In the genomic region with DNA sequence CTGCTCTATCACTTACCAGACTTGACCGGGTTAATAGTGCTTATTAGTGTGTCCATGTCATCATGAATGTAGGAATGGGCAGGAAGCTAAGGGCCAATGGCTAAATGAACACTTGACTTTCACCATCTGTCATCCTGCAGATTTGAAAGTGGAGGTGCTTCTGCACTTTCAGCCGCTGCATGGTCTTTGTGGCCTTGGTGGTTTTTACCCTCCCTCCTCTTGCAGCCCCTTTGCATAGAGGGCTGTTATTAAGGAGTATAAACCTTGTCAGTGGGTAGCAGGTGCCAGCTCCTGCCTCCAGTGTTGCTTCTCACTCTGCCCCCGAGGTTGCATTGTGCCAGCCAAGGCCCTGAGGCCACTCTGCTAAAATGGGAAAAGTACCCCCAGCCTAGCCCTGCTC, we compare ENCODE assay signal across 11 cellular contexts.
A peak's percentile ranks its signal among the peaks of the same experiment; 100 is the strongest.
DNase-seq lines count a peak whose midpoint lies in the region; ATAC-seq and TF ChIP-seq lines count a peak whose summit lies in the region.
"Had no signal": no experiment of that assay in that cellular context is flagged by ENCODE, and none has a peak within 500 bp of the region (broad histone marks: within the 10 kb centered on the region; RNA-seq: fewer than 3 reads in every experiment).

No MANE protein-coding gene starts in this region.

- no peak for DNase-seq in DMS153 (lab: John Stamatoyannopoulos, UW)
- DNase-seq in AG20443 (ENCODE audit: low spot score): no peak
- no peak for DNase-seq in activated naive CD4-positive, alpha-beta T cell treated with Interleukin-2 at 50 U/mL for 16 hours
- DNase-seq in nucleus accumbens (lab: John Stamatoyannopoulos, UW): no peak
- DNase-seq: activated T-cell treated with anti-CD3 and anti-CD28 coated beads, Interleukin-2, amount 50 U/mL, for 72 hours; stimulated activated CD4-positive, alpha-beta T cell treated with anti-CD3 and anti-CD28 coated beads, Interleukin-15, amount 100 ng/mL, for 24 hours had no signal

- ATAC-seq in GM18873 (IDR thresholded peaks at IDR 0.05; ENCODE audit: low FRiP score, unreplicated experiment) (peak; percentile 84), GM21447 (IDR thresholded peaks at IDR 0.05; ENCODE audit: unreplicated experiment) (peak; percentile 79), HG03060 (IDR thresholded peaks at IDR 0.05; ENCODE audit: low read depth, unreplicated experiment) (peak; percentile 68)
- ATAC-seq: activated T-cell treated with anti-CD3 and anti-CD28 coated beads, Interleukin-2, amount 50 U/mL, for 72 hours; stimulated activated effector memory CD8-positive, alpha-beta T cell treated with anti-CD3 and anti-CD28 coated beads, Interleukin-12 subunit alpha, Interleukin-12 subunit beta, amount 100 ng/mL, for 72 hours had no signal

- peak; percentile 53 for TF ChIP-seq POLR2A in Raji (IDR thresholded peaks at IDR 0.05; ENCODE audit: insufficient read depth, low read depth, low read length)
